Comparison of ENCODE assay signal across 2 cellular contexts in the genomic region with DNA sequence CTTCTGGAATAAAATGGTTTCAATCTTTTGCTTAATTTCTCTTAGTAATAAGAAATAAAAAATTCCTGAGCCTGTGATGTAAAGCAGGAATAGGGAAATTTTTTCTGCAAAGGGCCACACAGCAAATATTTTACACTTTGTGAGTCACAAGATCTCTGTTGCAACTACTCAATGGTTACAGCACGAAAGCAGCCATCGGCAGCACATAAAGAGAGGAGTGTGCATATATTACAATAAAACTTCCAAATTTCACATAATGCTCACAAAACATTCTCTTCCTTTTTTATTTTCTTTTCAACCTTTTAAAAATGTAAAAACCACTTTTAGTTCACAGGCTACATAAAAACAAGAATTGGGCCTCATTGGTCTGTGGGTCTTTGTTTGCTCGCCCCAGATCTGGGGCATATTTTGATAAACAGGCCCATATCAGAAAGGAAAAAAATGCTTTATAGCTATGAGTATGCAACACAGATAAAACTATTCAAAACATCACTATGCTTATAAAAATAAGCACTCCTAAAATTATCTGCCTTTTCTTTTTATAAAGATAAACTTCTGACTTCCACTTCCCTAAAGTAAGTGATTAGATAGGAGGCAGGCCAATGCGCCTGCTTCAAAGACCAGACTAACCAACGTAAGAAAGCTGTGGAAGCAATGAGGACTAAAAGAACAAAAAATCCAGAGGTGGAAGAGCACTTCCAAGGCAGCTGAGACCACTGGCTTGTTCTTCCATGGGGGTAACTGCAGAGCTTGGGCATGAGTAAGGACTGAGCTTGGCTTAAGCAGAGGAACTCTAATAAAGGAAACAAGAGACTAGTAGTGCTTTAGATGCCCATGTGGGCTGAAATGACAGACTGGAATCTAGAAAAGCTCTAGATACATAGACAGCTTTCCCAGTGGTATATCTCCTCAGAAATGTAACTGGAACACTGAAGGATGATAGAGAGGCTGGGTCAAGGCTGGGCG.
TF ChIP-seq lines count a peak whose summit lies in the region.

No MANE protein-coding gene starts in this region.

TF ChIP-seq in HepG2, 621 proteins besides CTCF, POLR2A, EP300 and RAD21 (continued from another document):
- TF ChIP-seq SNAPC5 (CRISPR knock-in tag; IDR thresholded peaks at IDR 0.05; ENCODE audit: borderline replicate concordance): no peak
- no peak for TF ChIP-seq MED8 (CRISPR knock-in tag; IDR thresholded peaks at IDR 0.05; ENCODE audit: insufficient replicate concordance)
- no peak for TF ChIP-seq SRY (CRISPR knock-in tag; IDR thresholded peaks at IDR 0.05)
- no peak for TF ChIP-seq ZNF598 (CRISPR knock-in tag; IDR thresholded peaks at IDR 0.05; ENCODE audit: borderline replicate concordance)

TF ChIP-seq in SK-N-SH treated with all-trans-retinoic acid at 6 μM for 48 hours, 23 proteins besides CTCF, POLR2A, EP300 and RAD21 (continued from another document):
- no peak for TF ChIP-seq CREB5 (CRISPR knock-in tag; IDR thresholded peaks at IDR 0.05; ENCODE audit: low read depth)
- no peak for TF ChIP-seq PPARA (CRISPR knock-in tag; IDR thresholded peaks at IDR 0.05; ENCODE audit: borderline replicate concordance)
- TF ChIP-seq ZNF8 (CRISPR knock-in tag; IDR thresholded peaks at IDR 0.05): no peak
- TF ChIP-seq, protein P1, sequence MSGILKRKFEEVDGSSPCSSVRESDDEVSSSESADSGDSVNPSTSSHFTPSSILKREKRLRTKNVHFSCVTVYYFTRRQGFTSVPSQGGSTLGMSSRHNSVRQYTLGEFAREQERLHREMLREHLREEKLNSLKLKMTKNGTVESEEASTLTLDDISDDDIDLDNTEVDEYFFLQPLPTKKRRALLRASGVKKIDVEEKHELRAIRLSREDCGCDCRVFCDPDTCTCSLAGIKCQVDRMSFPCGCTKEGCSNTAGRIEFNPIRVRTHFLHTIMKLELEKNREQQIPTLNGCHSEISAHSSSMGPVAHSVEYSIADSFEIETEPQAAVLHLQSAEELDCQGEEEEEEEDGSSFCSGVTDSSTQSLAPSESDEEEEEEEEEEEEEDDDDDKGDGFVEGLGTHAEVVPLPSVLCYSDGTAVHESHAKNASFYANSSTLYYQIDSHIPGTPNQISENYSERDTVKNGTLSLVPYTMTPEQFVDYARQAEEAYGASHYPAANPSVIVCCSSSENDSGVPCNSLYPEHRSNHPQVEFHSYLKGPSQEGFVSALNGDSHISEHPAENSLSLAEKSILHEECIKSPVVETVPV (CRISPR knock-in tag; IDR thresholded peaks at IDR 0.05): no peak
